Comparison of ENCODE assay signal across 8 cellular contexts in the genomic region with DNA sequence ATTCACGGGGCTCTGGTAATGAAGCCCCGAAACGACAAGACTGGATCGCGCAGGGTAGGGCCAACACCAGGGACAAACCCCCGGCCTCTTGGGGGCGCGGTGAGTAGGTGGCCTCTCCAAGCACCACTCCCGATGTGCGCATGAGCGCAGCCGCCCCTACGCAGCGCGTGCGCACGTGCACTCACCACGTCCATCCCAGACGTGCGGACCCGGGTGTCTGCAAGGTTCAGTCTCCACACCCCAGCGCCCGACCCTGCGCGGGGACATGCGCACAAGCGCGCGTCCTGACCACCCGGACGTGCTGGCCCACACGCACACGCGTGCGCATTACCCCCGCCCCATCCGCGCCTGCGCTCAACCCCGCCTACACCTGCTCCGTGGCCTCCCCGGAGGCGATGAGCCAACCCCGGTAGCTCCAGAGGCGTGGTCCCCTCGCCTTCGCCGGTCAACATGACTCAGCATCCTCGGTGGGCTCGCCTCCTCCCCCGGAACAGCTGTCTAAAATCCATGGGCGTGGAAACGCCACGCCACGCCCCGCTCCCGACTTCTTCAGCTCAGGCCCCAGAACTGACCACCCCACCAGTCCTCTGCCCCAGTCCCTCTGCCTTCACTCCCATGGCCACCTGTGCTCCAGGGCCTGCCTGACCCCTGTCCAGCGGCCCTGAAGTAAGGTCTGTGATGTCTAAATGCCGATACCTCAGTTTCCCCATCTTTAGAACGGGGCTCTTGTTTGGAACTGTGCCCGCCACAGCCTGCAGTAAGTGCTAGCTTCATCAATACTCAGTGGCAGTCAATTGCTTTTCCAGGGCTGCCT. TPM values are rescaled to one million over a fixed set of nuclear protein-coding genes. Genes with fewer than 3 reads are reported as not detected.
DNase-seq lines count a peak whose midpoint lies in the region; ATAC-seq, FAIRE-seq and TF ChIP-seq lines count a peak whose summit lies in the region.

No MANE protein-coding gene starts in this region.

- peak overlapping the region; percentile 31 for H3K9ac ChIP-seq in endodermal cell (ENCODE audit: extremely low read depth, low read length, poor library complexity, severe bottlenecking)

- no TSS peak for BruUV-seq in Calu3 (replicated peaks; lab: Mats Ljungman, UMichigan)

- H3K27ac Mint-ChIP-seq in Calu3 (ENCODE audit: unreplicated experiment) (peak overlapping the region; percentile 83), endodermal cell (peak overlapping the region; percentile 99)
- H3K27ac Mint-ChIP-seq in activated CD8-positive, alpha-beta memory T cell treated with anti-CD3 and anti-CD28 coated beads, Interleukin-2, amount 10 ng/mL, durations not matched to agents 7 days and 5 days, result peak overlapping the region; percentile 96

- WGBS in endodermal cell (ENCODE audit: insufficient coverage in 1 of 2, insufficient read length in 1 of 2), 2 experiments, result 9% methylated on average over 32 to 61 of the region's 61 CpGs
- WGBS in mesodermal cell (ENCODE audit: insufficient coverage in 2 of 2), 2 experiments, result 8 to 9% methylated on average over 56 to 58 of the region's 61 CpGs

- CTCF ChIA-PET in Calu3 (lab: Charles Lee), result interaction anchor here (0.6 to 1.4 kb wide), 7 partner anchors 8 to 186 kb away, joined by 3 to 8 read pairs (median 3); no protein-coding TSS in a partner anchor
- CTCF ChIA-PET in activated CD8-positive, alpha-beta memory T cell treated with anti-CD3 and anti-CD28 coated beads, Interleukin-2, amount 10 ng/mL, durations not matched to agents 7 days and 5 days (lab: Charles Lee), result interaction anchor here (0.5 to 2.9 kb wide), 12 partner anchors 9 to 191 kb away, joined by 3 to 18 read pairs (median 5); partner anchors contain the start of gene UBA2

- H3K36me3 ChIP-seq in endodermal cell (ENCODE audit: control insufficient read depth, insufficient read depth, low read length) (peaks cover 4% of the 10 kb centered on the region), mesodermal cell (ENCODE audit: control insufficient read depth, insufficient read depth, low read length) (peaks cover 13% of the 10 kb centered on the region)

- no peaks in the 10 kb centered on the region for H3K9me3 ChIP-seq in endodermal cell (ENCODE audit: control insufficient read depth, low read length)
- no peaks in the 10 kb centered on the region for H3K9me3 ChIP-seq in mesodermal cell (ENCODE audit: control insufficient read depth, low read length)

- no peaks in the 10 kb centered on the region for H3K9me3 Mint-ChIP-seq in Calu3 (ENCODE audit: low read depth, unreplicated experiment)
- H3K9me3 Mint-ChIP-seq in activated CD8-positive, alpha-beta memory T cell treated with anti-CD3 and anti-CD28 coated beads, Interleukin-2, amount 10 ng/mL, durations not matched to agents 7 days and 5 days (ENCODE audit: low read depth), result no peaks in the 10 kb centered on the region
- no peaks in the 10 kb centered on the region for H3K9me3 Mint-ChIP-seq in endodermal cell

- H3K27me3 ChIP-seq in endodermal cell (ENCODE audit: control insufficient read depth, insufficient read depth, low read length, poor library complexity, severe bottlenecking), result no peaks in the 10 kb centered on the region

- FAIRE-seq in HTR-8/SVneo (lab: Jason Lieb, UNC), result peak; percentile 98

- peak overlapping the region; percentile 68 for H3K4me3 Mint-ChIP-seq in Calu3 (ENCODE audit: low read depth, unreplicated experiment)
- peak overlapping the region; percentile 85 for H3K4me3 Mint-ChIP-seq in activated CD8-positive, alpha-beta memory T cell treated with anti-CD3 and anti-CD28 coated beads, Interleukin-2, amount 10 ng/mL, durations not matched to agents 7 days and 5 days
- peak overlapping the region; percentile 78 for H3K4me3 Mint-ChIP-seq in endodermal cell

- H3K4me3 ChIP-seq in endodermal cell (ENCODE audit: low read length) (peak overlapping the region; percentile 85), mesodermal cell (ENCODE audit: extremely low read depth, insufficient read depth, low read length, poor library complexity, severe bottlenecking) (peak overlapping the region; percentile 38)

- ATAC-seq in GM21381 (IDR thresholded peaks at IDR 0.05; ENCODE audit: unreplicated experiment), result peak; percentile 86
- ATAC-seq in activated CD8-positive, alpha-beta memory T cell treated with anti-CD3 and anti-CD28 coated beads, Interleukin-2, amount 10 ng/mL, durations not matched to agents 7 days and 5 days, result peak; percentile 97

- H3K4me1 Mint-ChIP-seq in Calu3 (ENCODE audit: low read depth, unreplicated experiment) (peaks cover 18% of the 10 kb centered on the region), endodermal cell (peaks cover 15% of the 10 kb centered on the region)
- H3K4me1 Mint-ChIP-seq in activated CD8-positive, alpha-beta memory T cell treated with anti-CD3 and anti-CD28 coated beads, Interleukin-2, amount 10 ng/mL, durations not matched to agents 7 days and 5 days, result peaks cover 46% of the 10 kb centered on the region

- peaks cover 45% of the 10 kb centered on the region for H3K36me3 Mint-ChIP-seq in Calu3 (ENCODE audit: insufficient read depth, unreplicated experiment)
- peaks cover 3% of the 10 kb centered on the region for H3K36me3 Mint-ChIP-seq in activated CD8-positive, alpha-beta memory T cell treated with anti-CD3 and anti-CD28 coated beads, Interleukin-2, amount 10 ng/mL, durations not matched to agents 7 days and 5 days
- peaks cover 6% of the 10 kb centered on the region for H3K36me3 Mint-ChIP-seq in endodermal cell (ENCODE audit: low read depth)

- H3K27me3 Mint-ChIP-seq in Calu3 (ENCODE audit: unreplicated experiment), result no peaks in the 10 kb centered on the region
- H3K27me3 Mint-ChIP-seq in activated CD8-positive, alpha-beta memory T cell treated with anti-CD3 and anti-CD28 coated beads, Interleukin-2, amount 10 ng/mL, durations not matched to agents 7 days and 5 days, result no peaks in the 10 kb centered on the region
- peaks cover 5% of the 10 kb centered on the region for H3K27me3 Mint-ChIP-seq in endodermal cell (ENCODE audit: insufficient read depth)

- intact Hi-C loops in Calu3 (cut with micrococcal nuclease; ENCODE audit: unreplicated experiment), result no loop called here

- H3K27ac ChIP-seq in endodermal cell (ENCODE audit: low read depth, low read length), result peak overlapping the region; percentile 71
- H3K27ac ChIP-seq in mesodermal cell (ENCODE audit: low read depth, low read length, severe bottlenecking), result peak overlapping the region; percentile 65

- DNase-seq in Calu3 (peak; percentile 99), HTR-8/SVneo (ENCODE audit: insufficient read length, low spot score) (peak; percentile 99), NOMO-1 (lab: John Stamatoyannopoulos, UW; ENCODE audit: unreplicated experiment in 2 of 2) (peak; percentile 92 to 98), endodermal cell (peak; percentile 97)
- peak; percentile 99 for DNase-seq in activated CD8-positive, alpha-beta memory T cell treated with anti-CD3 and anti-CD28 coated beads, Interleukin-2, amount 10 ng/mL, durations not matched to agents 7 days and 5 days
- DNase-seq in stimulated activated CD8-positive, alpha-beta memory T cell treated with anti-CD3 and anti-CD28 coated beads, Interleukin-15, amount 100 ng/mL, for 4 hours (ENCODE audit: low read depth in 2 of 2), result peak; percentile 91 to 93

- no peaks in the 10 kb centered on the region for H3K4me1 ChIP-seq in endodermal cell (ENCODE audit: control insufficient read depth, insufficient read depth, low read length)
- peaks cover 7% of the 10 kb centered on the region for H3K4me1 ChIP-seq in mesodermal cell (ENCODE audit: control insufficient read depth, insufficient read depth, low read length, poor library complexity, severe bottlenecking)

- TF ChIP-seq CTCF in Calu3 (IDR thresholded peaks at IDR 0.05; ENCODE audit: unreplicated experiment) (peak; percentile 69), endodermal cell (conservative IDR thresholded peaks at IDR 0.05) (peak; percentile 79)

RNA-seq across cellular contexts. Expression of gene GPI, which starts 5.6 kb away (rescaled TPM):
- total RNA-seq in Calu3 (2022), result 353 and 375 TPM in 2 replicates
- total RNA-seq in activated CD8-positive, alpha-beta memory T cell treated with anti-CD3 and anti-CD28 coated beads, Interleukin-2, amount 10 ng/mL, durations not matched to agents 7 days and 5 days, result 100 to 1,000 TPM; 501 to 600 TPM
- total RNA-seq in endodermal cell, result 100 to 1,000 TPM; 181 to 183 TPM
- polyA plus RNA-seq in endodermal cell (2013, experiment 1 of 2), result 139 TPM
- 133 TPM for polyA plus RNA-seq in endodermal cell (2013, experiment 2 of 2)
- 108 TPM for polyA plus RNA-seq in mesodermal cell (2013, experiment 1 of 2)
- polyA plus RNA-seq in mesodermal cell (2013, experiment 2 of 2), result 91.3 TPM

RNA-seq across cellular contexts. Expression of gene PDCD2L, which starts 44.9 kb away (rescaled TPM):
- 29.3 and 35.7 TPM in 2 replicates for total RNA-seq in Calu3 (2022)
- total RNA-seq in activated CD8-positive, alpha-beta memory T cell treated with anti-CD3 and anti-CD28 coated beads, Interleukin-2, amount 10 ng/mL, durations not matched to agents 7 days and 5 days, result 10 to 100 TPM; 11.2 to 19.6 TPM
- total RNA-seq in endodermal cell, result 10 to 100 TPM; 25.0 to 25.1 TPM
- polyA plus RNA-seq in endodermal cell (2013, experiment 1 of 2), result 25.7 TPM
- 15.5 TPM for polyA plus RNA-seq in endodermal cell (2013, experiment 2 of 2)
- polyA plus RNA-seq in mesodermal cell (2013, experiment 1 of 2), result 13.3 TPM
- 14.5 TPM for polyA plus RNA-seq in mesodermal cell (2013, experiment 2 of 2)

Comparison
In these comparisons a context has a peak if more than half of its experiments do, and no peak if none do; other contexts are left out.
1. Peak in every context shown above with its lines: DNase-seq, ATAC-seq, H3K4me3 ChIP-seq and H3K27ac ChIP-seq.